ENCODE assay signal across 8 cellular contexts in the genomic region with DNA sequence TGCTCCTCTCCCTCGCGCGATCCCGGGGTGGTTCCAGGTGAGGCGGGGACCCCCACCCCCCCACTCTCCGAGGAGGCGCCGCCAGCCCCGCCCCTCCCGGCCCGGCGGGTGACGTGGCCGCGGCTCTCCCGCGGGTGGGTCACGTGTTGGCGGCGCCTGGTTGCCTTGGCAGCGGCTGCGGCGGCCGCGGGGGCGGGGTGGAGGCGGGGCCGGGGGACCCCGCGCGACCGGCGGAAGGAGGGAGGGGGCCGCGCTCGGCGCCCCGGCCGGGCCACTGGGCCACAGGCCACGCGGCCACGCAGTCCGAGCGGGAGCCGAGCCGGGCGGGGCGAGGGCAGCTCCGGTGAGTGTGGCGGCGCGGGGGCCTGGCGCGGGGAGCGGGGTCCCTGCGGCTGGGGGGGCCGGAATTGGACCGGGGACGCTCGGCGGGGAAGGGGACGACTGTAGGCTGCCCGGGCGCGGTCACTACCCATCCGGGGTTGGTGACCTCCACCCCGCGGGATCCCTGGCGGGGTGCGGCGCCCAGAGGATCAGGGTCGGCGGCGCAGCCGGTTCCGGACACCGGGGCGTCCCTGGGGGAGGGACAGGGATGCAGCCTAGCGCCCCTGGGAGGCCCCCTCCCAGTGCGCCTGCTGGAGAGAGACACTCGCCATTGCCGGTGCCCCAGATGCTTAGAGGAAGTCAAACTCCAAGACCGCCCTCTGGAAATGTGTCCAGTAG.
DNase-seq lines count a peak whose midpoint lies in the region; ATAC-seq and TF ChIP-seq lines count a peak whose summit lies in the region.

Gene ORAI2 (plus strand): TSS at position 257 of the 720 bp plus-strand sequence. CDS start 5,382 bp downstream, outside the sequence.

- ATAC-seq in GM18907 (IDR thresholded peaks at IDR 0.05; ENCODE audit: unreplicated experiment) (peak; percentile 47), HG03280 (IDR thresholded peaks at IDR 0.05; ENCODE audit: unreplicated experiment) (peak; percentile 69)

- H3K9ac ChIP-seq in OCI-LY3 (ENCODE audit: low read length), result peak within 1 kb of the TSS; percentile 99
- no peak within 1 kb of the TSS for H3K9ac ChIP-seq in muscle layer of colon (ENCODE audit: low read length)

- DNase-seq in AG09309 (ENCODE audit: low read depth) (no peak), erythroblast (lab: John Stamatoyannopoulos, UW) (peak; percentile 73 to 84)
- DNase-seq in activated T-cell treated with anti-CD3 and anti-CD28 coated beads, Interleukin-2, amount 50 U/mL, for 1 hour, result peak; percentile 91
- DNase-seq in stimulated activated CD8-positive, alpha-beta memory T cell treated with anti-CD3 and anti-CD28 coated beads, Interleukin-7, amount 100 ng/mL, for 1 hour (ENCODE audit: low read depth in 2 of 2), result peak; percentile 80

- H3K27ac ChIP-seq in OCI-LY3 (ENCODE audit: low read length) (peak within 1 kb of the TSS; percentile 93), muscle layer of colon (ENCODE audit: low read depth, low read length) (no peak within 1 kb of the TSS)

- H3K36me3 ChIP-seq in OCI-LY3 (replicated peaks; ENCODE audit: low read depth, low read length) (peaks cover 15% of the 10 kb centered on the region), muscle layer of colon (ENCODE audit: insufficient read depth, low read length) (no peaks in the 10 kb centered on the region)

- no peaks in the 10 kb centered on the region for H3K27me3 ChIP-seq in OCI-LY3 (ENCODE audit: low read depth, low read length)
- no peaks in the 10 kb centered on the region for H3K27me3 ChIP-seq in muscle layer of colon (ENCODE audit: control insufficient read depth in 1 of 2, insufficient read depth in 2 of 2, low read length in 2 of 2)

- no peaks in the 10 kb centered on the region for H4K20me1 ChIP-seq in OCI-LY3 (ENCODE audit: insufficient read depth, low read length)

- H3K4me1 ChIP-seq in OCI-LY3 (ENCODE audit: low read length) (peaks cover 42% of the 10 kb centered on the region), muscle layer of colon (ENCODE audit: insufficient read depth, low read length) (peaks cover 16% of the 10 kb centered on the region)

- H3K4me2 ChIP-seq in OCI-LY3 (ENCODE audit: low read length), result peak within 1 kb of the TSS; percentile 98

- H3K9me3 ChIP-seq in OCI-LY3 (ENCODE audit: insufficient read depth, low read length), result no peaks in the 10 kb centered on the region
- no peaks in the 10 kb centered on the region for H3K9me3 ChIP-seq in muscle layer of colon (ENCODE audit: low read length)

- TF ChIP-seq POLR2A in erythroblast (IDR thresholded peaks at IDR 0.05; ENCODE audit: low read length), result peak; percentile 6

- peak within 1 kb of the TSS; percentile 76 for H3K4me3 ChIP-seq in AG09309 (ENCODE audit: control insufficient read depth, low read depth, low read length)
- H3K4me3 ChIP-seq in OCI-LY3 (ENCODE audit: low read length), result peak within 1 kb of the TSS; percentile 91
- peak within 1 kb of the TSS; percentile 68 for H3K4me3 ChIP-seq in muscle layer of colon (ENCODE audit: low read depth in 1 of 2, low read length in 2 of 2)

- peak within 1 kb of the TSS; percentile 33; the same call in 1 of the 2 replicates for H2AFZ ChIP-seq in OCI-LY3 (ENCODE audit: low read depth, low read length)

- H3K79me2 ChIP-seq in OCI-LY3 (ENCODE audit: low read length), result peaks cover 41% of the 10 kb centered on the region

- no peak for TF ChIP-seq CTCF in AG09309 (IDR thresholded peaks at IDR 0.05; ENCODE audit: control insufficient read depth, insufficient read depth, low read depth, low read length, missing control alignments)
- no peak for TF ChIP-seq CTCF in OCI-LY3 (IDR thresholded peaks at IDR 0.05; ENCODE audit: low read depth, low read length)
